Comparison of ENCODE assay signal across 21 cellular contexts in the genomic region with DNA sequence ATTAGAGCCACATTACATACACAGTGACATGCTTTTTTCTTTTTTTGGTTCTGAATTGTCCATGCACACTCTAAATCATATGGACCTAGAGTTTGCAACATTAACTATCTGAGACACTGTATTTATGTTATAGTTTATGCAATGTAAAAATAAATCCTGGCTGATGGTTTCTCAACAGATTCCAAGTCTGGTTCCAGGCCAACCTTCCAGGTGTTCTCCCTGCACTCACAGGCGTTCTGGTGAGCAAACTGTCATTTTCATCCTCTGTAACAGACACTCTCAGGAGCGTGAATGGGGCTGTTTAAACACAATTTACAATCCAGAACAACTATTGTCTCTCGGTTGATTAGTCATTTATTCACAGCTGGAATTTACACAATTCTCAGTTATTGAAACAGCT. TPM values are rescaled to one million over a fixed set of nuclear protein-coding genes. Genes with fewer than 3 reads are reported as not detected.
DNase-seq lines count a peak whose midpoint lies in the region; ATAC-seq and TF ChIP-seq lines count a peak whose summit lies in the region.
"Had no signal": no experiment of that assay in that cellular context is flagged by ENCODE, and none has a peak within 500 bp of the region (broad histone marks: within the 10 kb centered on the region; RNA-seq: fewer than 3 reads in every experiment).

No MANE protein-coding gene starts in this region.

- H3K27me3 ChIP-seq in brain microvascular endothelial cell (replicated peaks): no peaks in the 10 kb centered on the region
- H3K27me3 ChIP-seq: BLaER1, SJCRH30 had no signal

- in situ Hi-C loops in brain microvascular endothelial cell (cut with HindIII; ENCODE audit: low pct_ligation_motif_present, low sequenced_read_pairs): no loop called here

- ATAC-seq in activated CD4-positive, CD25-positive, alpha-beta regulatory T cell treated with anti-CD3 and anti-CD28 coated beads, Interleukin-2, amount 50 U/mL, for 24 hours: no peak
- ATAC-seq: CD8-positive, alpha-beta T cell had no signal

- H3K4me3 ChIP-seq in brain microvascular endothelial cell (ENCODE audit: low read depth, low read length): no peak overlapping the region
- H3K4me3 ChIP-seq: BLaER1, PC-9, SJCRH30 had no signal

- DNase-seq in NCI-H146 (lab: John Stamatoyannopoulos, UW) (peak; percentile 92), NCI-H146 treated with DMSO at 0.1 percent for 48 hours (lab: John Stamatoyannopoulos, UW; ENCODE audit: unreplicated experiment) (no peak), NCI-H1417 treated with DMSO at 0.1 percent for 48 hours (lab: John Stamatoyannopoulos, UW) (peak; percentile 85), NCI-H345 treated with DMSO at 0.1 percent for 48 hours (lab: John Stamatoyannopoulos, UW; ENCODE audit: unreplicated experiment) (peak; percentile 66), cerebellum (ENCODE audit: low spot score) (peak; percentile 32), brain microvascular endothelial cell (no peak), mesenteric fat pad (ENCODE audit: low spot score) (no peak)
- DNase-seq: 8988T; CD8-positive, alpha-beta T cell; H7; NCI-H1436 treated with DMSO at 0.1 percent for 48 hours; NCI-H226; NCI-H526 treated with DMSO at 0.1 percent for 48 hours; PC-9; SJCRH30; SW 1271 had no signal

- TF ChIP-seq CTCF in brain microvascular endothelial cell (IDR thresholded peaks at IDR 0.05; ENCODE audit: low read depth, low read length, missing control alignments): no peak

- H3K36me3 ChIP-seq in brain microvascular endothelial cell (replicated peaks): no peaks in the 10 kb centered on the region
- H3K36me3 ChIP-seq: BLaER1, SJCRH30 had no signal

- no peak overlapping the region for H3K27ac ChIP-seq in brain microvascular endothelial cell
- H3K27ac ChIP-seq: BLaER1, PC-9, SJCRH30 had no signal

RNA-seq across cellular contexts. Expression of gene ANKK1, which starts 36.5 kb away (rescaled TPM):
- total RNA-seq in cerebellum: not detected
- total RNA-seq in mesenteric fat pad: 0.13 TPM
- total RNA-seq: H7; HT1080; LHCN-M2; PC-9; SJCRH30; T-helper 2 cell treated with Interferon-gamma antibody and Interleukin-4, amounts not matched to agents 100 ng/mL and 5 ng/mL, for 36 hours had no signal

RNA-seq across cellular contexts. Expression of gene TTC12, which starts 36.7 kb away (rescaled TPM):
- 7.9 TPM for total RNA-seq in cerebellum
- 2.7 TPM for total RNA-seq in mesenteric fat pad
- total RNA-seq: SJCRH30 had no signal

Comparison
In these comparisons a context has a peak if more than half of its experiments do, and no peak if none do; other contexts are left out.
1. DNase-seq: peak in NCI-H146 (single experiment), NCI-H1417 treated with DMSO at 0.1 percent for 48 hours (single experiment), NCI-H345 treated with DMSO at 0.1 percent for 48 hours (single experiment) and cerebellum (single experiment); none in NCI-H146 treated with DMSO at 0.1 percent for 48 hours (single experiment), brain microvascular endothelial cell (single experiment) and mesenteric fat pad (single experiment).